In genomic region chr6:33192671-33193602, GRCh38 we compare ENCODE assay signal across 1 cellular context.
TF ChIP-seq lines count a peak whose summit lies in the region.

No MANE protein-coding gene starts in this region.

TF ChIP-seq in GM23338, 12 proteins besides CTCF, POLR2A, EP300 and RAD21 (continued from another document):
- TF ChIP-seq, protein P1, sequence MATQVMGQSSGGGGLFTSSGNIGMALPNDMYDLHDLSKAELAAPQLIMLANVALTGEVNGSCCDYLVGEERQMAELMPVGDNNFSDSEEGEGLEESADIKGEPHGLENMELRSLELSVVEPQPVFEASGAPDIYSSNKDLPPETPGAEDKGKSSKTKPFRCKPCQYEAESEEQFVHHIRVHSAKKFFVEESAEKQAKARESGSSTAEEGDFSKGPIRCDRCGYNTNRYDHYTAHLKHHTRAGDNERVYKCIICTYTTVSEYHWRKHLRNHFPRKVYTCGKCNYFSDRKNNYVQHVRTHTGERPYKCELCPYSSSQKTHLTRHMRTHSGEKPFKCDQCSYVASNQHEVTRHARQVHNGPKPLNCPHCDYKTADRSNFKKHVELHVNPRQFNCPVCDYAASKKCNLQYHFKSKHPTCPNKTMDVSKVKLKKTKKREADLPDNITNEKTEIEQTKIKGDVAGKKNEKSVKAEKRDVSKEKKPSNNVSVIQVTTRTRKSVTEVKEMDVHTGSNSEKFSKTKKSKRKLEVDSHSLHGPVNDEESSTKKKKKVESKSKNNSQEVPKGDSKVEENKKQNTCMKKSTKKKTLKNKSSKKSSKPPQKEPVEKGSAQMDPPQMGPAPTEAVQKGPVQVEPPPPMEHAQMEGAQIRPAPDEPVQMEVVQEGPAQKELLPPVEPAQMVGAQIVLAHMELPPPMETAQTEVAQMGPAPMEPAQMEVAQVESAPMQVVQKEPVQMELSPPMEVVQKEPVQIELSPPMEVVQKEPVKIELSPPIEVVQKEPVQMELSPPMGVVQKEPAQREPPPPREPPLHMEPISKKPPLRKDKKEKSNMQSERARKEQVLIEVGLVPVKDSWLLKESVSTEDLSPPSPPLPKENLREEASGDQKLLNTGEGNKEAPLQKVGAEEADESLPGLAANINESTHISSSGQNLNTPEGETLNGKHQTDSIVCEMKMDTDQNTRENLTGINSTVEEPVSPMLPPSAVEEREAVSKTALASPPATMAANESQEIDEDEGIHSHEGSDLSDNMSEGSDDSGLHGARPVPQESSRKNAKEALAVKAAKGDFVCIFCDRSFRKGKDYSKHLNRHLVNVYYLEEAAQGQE (IDR thresholded peaks at IDR 0.05; ENCODE audit: unreplicated experiment) = no peak
- TF ChIP-seq ETS1 (IDR thresholded peaks at IDR 0.05) = no peak
- TF ChIP-seq JUNB (IDR thresholded peaks at IDR 0.05; ENCODE audit: unreplicated experiment) = no peak
- TF ChIP-seq ZNF114 (CRISPR knock-in tag; IDR thresholded peaks at IDR 0.05) = no peak
